ENCODE assay signal across 1 cellular context in the genomic region with DNA sequence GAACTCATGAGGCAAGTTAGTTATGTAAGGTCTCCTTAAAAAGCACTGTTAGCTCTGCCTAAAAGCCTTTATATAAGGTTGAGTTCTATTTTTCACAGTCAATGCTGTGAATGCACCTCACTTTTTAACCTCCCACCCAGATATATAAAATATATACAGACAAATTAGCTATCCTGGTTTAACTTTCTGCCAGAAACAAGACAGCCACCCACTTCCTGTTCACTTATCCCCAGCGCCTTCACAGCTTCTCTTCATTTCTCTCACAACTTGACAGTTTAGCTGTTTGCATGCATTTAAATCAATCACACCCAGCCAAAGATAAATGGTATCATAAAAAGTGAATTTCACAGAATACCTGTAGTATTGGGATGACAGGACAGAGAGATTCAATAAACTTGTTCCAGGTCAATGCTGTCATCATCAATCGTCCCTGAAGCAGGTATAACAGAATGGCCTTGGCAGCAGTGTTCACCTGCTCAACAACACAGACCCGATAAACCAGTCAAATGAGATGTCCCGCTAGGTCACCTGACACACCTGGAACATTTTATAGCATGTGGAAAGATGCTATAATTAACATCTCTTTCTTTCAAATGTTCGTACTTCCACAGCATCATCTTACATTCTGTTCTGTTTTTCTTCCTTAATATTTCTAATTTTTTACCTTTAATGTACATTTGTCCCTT.
TF ChIP-seq lines count a peak whose summit lies in the region.

No MANE protein-coding gene starts in this region.

TF ChIP-seq in neural cell, 6 proteins besides CTCF, POLR2A, EP300 and RAD21 (continued from another document):
- TF ChIP-seq, protein P1, sequence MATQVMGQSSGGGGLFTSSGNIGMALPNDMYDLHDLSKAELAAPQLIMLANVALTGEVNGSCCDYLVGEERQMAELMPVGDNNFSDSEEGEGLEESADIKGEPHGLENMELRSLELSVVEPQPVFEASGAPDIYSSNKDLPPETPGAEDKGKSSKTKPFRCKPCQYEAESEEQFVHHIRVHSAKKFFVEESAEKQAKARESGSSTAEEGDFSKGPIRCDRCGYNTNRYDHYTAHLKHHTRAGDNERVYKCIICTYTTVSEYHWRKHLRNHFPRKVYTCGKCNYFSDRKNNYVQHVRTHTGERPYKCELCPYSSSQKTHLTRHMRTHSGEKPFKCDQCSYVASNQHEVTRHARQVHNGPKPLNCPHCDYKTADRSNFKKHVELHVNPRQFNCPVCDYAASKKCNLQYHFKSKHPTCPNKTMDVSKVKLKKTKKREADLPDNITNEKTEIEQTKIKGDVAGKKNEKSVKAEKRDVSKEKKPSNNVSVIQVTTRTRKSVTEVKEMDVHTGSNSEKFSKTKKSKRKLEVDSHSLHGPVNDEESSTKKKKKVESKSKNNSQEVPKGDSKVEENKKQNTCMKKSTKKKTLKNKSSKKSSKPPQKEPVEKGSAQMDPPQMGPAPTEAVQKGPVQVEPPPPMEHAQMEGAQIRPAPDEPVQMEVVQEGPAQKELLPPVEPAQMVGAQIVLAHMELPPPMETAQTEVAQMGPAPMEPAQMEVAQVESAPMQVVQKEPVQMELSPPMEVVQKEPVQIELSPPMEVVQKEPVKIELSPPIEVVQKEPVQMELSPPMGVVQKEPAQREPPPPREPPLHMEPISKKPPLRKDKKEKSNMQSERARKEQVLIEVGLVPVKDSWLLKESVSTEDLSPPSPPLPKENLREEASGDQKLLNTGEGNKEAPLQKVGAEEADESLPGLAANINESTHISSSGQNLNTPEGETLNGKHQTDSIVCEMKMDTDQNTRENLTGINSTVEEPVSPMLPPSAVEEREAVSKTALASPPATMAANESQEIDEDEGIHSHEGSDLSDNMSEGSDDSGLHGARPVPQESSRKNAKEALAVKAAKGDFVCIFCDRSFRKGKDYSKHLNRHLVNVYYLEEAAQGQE (IDR thresholded peaks at IDR 0.05; ENCODE audit: borderline replicate concordance): no peak
